1 cellular context compared by ENCODE assay signal in genomic region chr7:27118580-27118979, GRCh38.
TF ChIP-seq lines count a peak whose summit lies in the region.

No MANE protein-coding gene starts in this region.

TF ChIP-seq in endothelial cell of umbilical vein, 7 proteins besides CTCF, POLR2A, EP300 and RAD21:
- TF ChIP-seq JUN (IDR thresholded peaks at IDR 0.05; ENCODE audit: borderline replicate concordance, insufficient read depth, insufficient read length, low read depth) = no peak
- no peak for TF ChIP-seq GATA2 (IDR thresholded peaks at IDR 0.05; ENCODE audit: insufficient read depth, insufficient read length, low read depth, low read length)
- TF ChIP-seq MAX (IDR thresholded peaks at IDR 0.05; ENCODE audit: insufficient read depth, insufficient read length) = no peak
- no peak for TF ChIP-seq FOS (IDR thresholded peaks at IDR 0.05; ENCODE audit: borderline replicate concordance, insufficient read depth, low read length)
- TF ChIP-seq POLR2AphosphoS5 (IDR thresholded peaks at IDR 0.05; ENCODE audit: insufficient read depth, low read depth, low read length) = no peak
- no peak for TF ChIP-seq MYC (IDR thresholded peaks at IDR 0.05; ENCODE audit: low read depth, low read length)
- TF ChIP-seq EZH2 (IDR thresholded peaks at IDR 0.05; ENCODE audit: borderline replicate concordance, low read depth, low read length, severe bottlenecking) = no peak
